In genomic region chr2:110357616-110358015, GRCh38 we compare ENCODE assay signal across 4 cellular contexts.
DNase-seq lines count a peak whose midpoint lies in the region; ATAC-seq, FAIRE-seq and TF ChIP-seq lines count a peak whose summit lies in the region.
"Not testable (repeated sequence)": the region's sequence is repeated elsewhere in the genome, so short reads cannot be mapped to it uniquely, and the experiment has no call there.

No MANE protein-coding gene starts in this region.

- H3K27ac ChIP-seq in RWPE2 (ENCODE audit: poor library complexity, severe bottlenecking), result peak overlapping the region; percentile 49
- peak overlapping the region; percentile 48 for H3K27ac ChIP-seq in epithelial cell of prostate
- H3K27ac ChIP-seq in foreskin keratinocyte, result not testable (repeated sequence)

- peak; percentile 82 for FAIRE-seq in bronchial epithelial cell (lab: Jason Lieb, UNC)

- not testable (repeated sequence) for H3K9me3 ChIP-seq in RWPE2 (ENCODE audit: severe bottlenecking)

- not testable (repeated sequence) for H3K4me3 ChIP-seq in RWPE2 (ENCODE audit: severe bottlenecking); bronchial epithelial cell (ENCODE audit: low read depth, low read length)

- H3K27me3 ChIP-seq in RWPE2 (ENCODE audit: insufficient read depth, poor library complexity, severe bottlenecking); bronchial epithelial cell (ENCODE audit: control insufficient read depth, insufficient read depth, low read length); foreskin keratinocyte: not testable (repeated sequence)

- H3K36me3 ChIP-seq in RWPE2 (ENCODE audit: low read depth); bronchial epithelial cell (ENCODE audit: control insufficient read depth, insufficient read depth, low read length): not testable (repeated sequence)

- not testable (repeated sequence) for TF ChIP-seq CTCF in RWPE2 (IDR thresholded peaks at IDR 0.05; ENCODE audit: poor library complexity, severe bottlenecking); bronchial epithelial cell (IDR thresholded peaks at IDR 0.05; ENCODE audit: insufficient read depth, low read length, severe bottlenecking); foreskin keratinocyte (conservative IDR thresholded peaks at IDR 0.05)

- not testable (repeated sequence) for DNase-seq in RWPE2 (ENCODE audit: low spot score); bronchial epithelial cell (ENCODE audit: low read depth); epithelial cell of prostate (ENCODE audit: low read depth, low spot score); foreskin keratinocyte

- ATAC-seq in RWPE2 (ENCODE audit: low read depth) (peak; percentile 50), foreskin keratinocyte (peak; percentile 65)

- H3K4me1 ChIP-seq in RWPE2 (ENCODE audit: insufficient read depth, poor library complexity, severe bottlenecking); foreskin keratinocyte: not testable (repeated sequence)
